In genomic region chr2:229835601-229836283, GRCh38 we compare ENCODE assay signal across 9 cellular contexts.
DNase-seq lines count a peak whose midpoint lies in the region; ATAC-seq and TF ChIP-seq lines count a peak whose summit lies in the region.
"Had no signal": no experiment of that assay in that cellular context is flagged by ENCODE, and none has a peak within 500 bp of the region (broad histone marks: within the 10 kb centered on the region; RNA-seq: fewer than 3 reads in every experiment).

No MANE protein-coding gene starts in this region.

- CTCF ChIA-PET in AG04449 (lab: Yijun Ruan, JAX), result interaction anchor here (0.8 to 2.3 kb wide), 4 partner anchors 17 to 54 kb away, joined by 3 to 12 read pairs (median 8); no protein-coding TSS in a partner anchor
- CTCF ChIA-PET in CD4-positive, alpha-beta T cell (lab: Charles Lee), result interaction anchor here (1.0 to 1.7 kb wide), 4 partner anchors 12 to 36 kb away, joined by 3 to 6 read pairs (median 4); no protein-coding TSS in a partner anchor

- peak; percentile 19 for DNase-seq in AG04449 (ENCODE audit: low read depth, low spot score)
- no peak for DNase-seq in CD4-positive, alpha-beta T cell
- peak; percentile 2 for DNase-seq in SW480 (ENCODE audit: low spot score)
- peak; percentile 65 for DNase-seq in fibroblast of gingiva (ENCODE audit: low read depth)
- no peak for DNase-seq in SHP77 (lab: John Stamatoyannopoulos, UW)
- no peak for DNase-seq in NCI-H446 treated with DMSO at 0.1 percent for 48 hours (lab: John Stamatoyannopoulos, UW)
- DNase-seq: substantia nigra had no signal

- intact Hi-C loops in CD4-positive, alpha-beta T cell (cut with DNase I, micrococcal nuclease), result loop anchor here (2.0 kb wide), 2 partner anchors 15 to 17 kb away; no protein-coding TSS in a partner anchor

- H3K27ac Mint-ChIP-seq in CD4-positive, alpha-beta T cell, result peak overlapping the region; percentile 72

- H3K27me3 ChIP-seq in CD4-positive, alpha-beta T cell (ENCODE audit: control insufficient read depth, insufficient read depth, low read length), result no peaks in the 10 kb centered on the region

- ATAC-seq in CD4-positive, alpha-beta T cell (ENCODE audit: poor library complexity), result peak; percentile 87
- ATAC-seq in SK-N-SH treated with all-trans-retinoic acid at 6 μM for 48 hours (no peak), GM21723 (IDR thresholded peaks at IDR 0.05; ENCODE audit: unreplicated experiment) (no peak)

- H3K27me3 Mint-ChIP-seq in CD4-positive, alpha-beta T cell, result no peaks in the 10 kb centered on the region

- no peak overlapping the region for H3K4me3 ChIP-seq in AG04449 (ENCODE audit: low read depth, low read length)

- no peaks in the 10 kb centered on the region for H3K9me3 ChIP-seq in CD4-positive, alpha-beta T cell (ENCODE audit: control insufficient read depth, low read length)

- H3K36me3 Mint-ChIP-seq in CD4-positive, alpha-beta T cell (ENCODE audit: low read depth), result peaks cover 75% of the 10 kb centered on the region

- POLR2A ChIA-PET in AG04449 (lab: Yijun Ruan, JAX), result no interaction called here
- POLR2A ChIA-PET in CD4-positive, alpha-beta T cell (lab: Charles Lee), result interaction anchor here (0.7 to 7.4 kb wide), 5 partner anchors 14 to 86 kb away, joined by 3 to 86 read pairs (median 8); partner anchors contain the start of genes FBXO36 and TRIP12

- H3K4me1 Mint-ChIP-seq in CD4-positive, alpha-beta T cell (ENCODE audit: low read depth), result peaks cover 83% of the 10 kb centered on the region

- H3K27ac ChIP-seq in CD4-positive, alpha-beta T cell (ENCODE audit: low read depth, low read length), result no peak overlapping the region

- TF ChIP-seq CTCF in AG04449 (IDR thresholded peaks at IDR 0.05; ENCODE audit: insufficient read depth, low read length, missing control alignments), result no peak
- TF ChIP-seq CTCF in CD4-positive, alpha-beta T cell (IDR thresholded peaks at IDR 0.05), result no peak

- peak overlapping the region; percentile 46 for H3K4me3 Mint-ChIP-seq in CD4-positive, alpha-beta T cell

- no peaks in the 10 kb centered on the region for H3K9me3 Mint-ChIP-seq in CD4-positive, alpha-beta T cell

TF ChIP-seq in SK-N-SH treated with all-trans-retinoic acid at 6 μM for 48 hours, 23 proteins besides CTCF, POLR2A, EP300 and RAD21:
- TF ChIP-seq ZNF565 (CRISPR knock-in tag; conservative IDR thresholded peaks at IDR 0.05; ENCODE audit: low read depth) (no peak), PPARA (CRISPR knock-in tag; IDR thresholded peaks at IDR 0.05; ENCODE audit: borderline replicate concordance) (no peak), ISL1 (CRISPR knock-in tag; IDR thresholded peaks at IDR 0.05) (no peak), POU6F1 (CRISPR knock-in tag; IDR thresholded peaks at IDR 0.05; ENCODE audit: borderline replicate concordance, low read depth) (no peak), OSR1 (CRISPR knock-in tag; IDR thresholded peaks at IDR 0.05) (no peak), ZNF70 (CRISPR knock-in tag; IDR thresholded peaks at IDR 0.05) (no peak), BACH2 (CRISPR knock-in tag; IDR thresholded peaks at IDR 0.05; ENCODE audit: borderline replicate concordance) (no peak), ARNTL (CRISPR knock-in tag; IDR thresholded peaks at IDR 0.05; ENCODE audit: borderline replicate concordance, low read depth) (no peak), ZC3H10 (CRISPR knock-in tag; IDR thresholded peaks at IDR 0.05) (no peak), ZFP3 (CRISPR knock-in tag; IDR thresholded peaks at IDR 0.05) (no peak), ESRRG (CRISPR knock-in tag; IDR thresholded peaks at IDR 0.05) (no peak), ZNF8 (CRISPR knock-in tag; IDR thresholded peaks at IDR 0.05) (no peak)
- TF ChIP-seq, protein P1, sequence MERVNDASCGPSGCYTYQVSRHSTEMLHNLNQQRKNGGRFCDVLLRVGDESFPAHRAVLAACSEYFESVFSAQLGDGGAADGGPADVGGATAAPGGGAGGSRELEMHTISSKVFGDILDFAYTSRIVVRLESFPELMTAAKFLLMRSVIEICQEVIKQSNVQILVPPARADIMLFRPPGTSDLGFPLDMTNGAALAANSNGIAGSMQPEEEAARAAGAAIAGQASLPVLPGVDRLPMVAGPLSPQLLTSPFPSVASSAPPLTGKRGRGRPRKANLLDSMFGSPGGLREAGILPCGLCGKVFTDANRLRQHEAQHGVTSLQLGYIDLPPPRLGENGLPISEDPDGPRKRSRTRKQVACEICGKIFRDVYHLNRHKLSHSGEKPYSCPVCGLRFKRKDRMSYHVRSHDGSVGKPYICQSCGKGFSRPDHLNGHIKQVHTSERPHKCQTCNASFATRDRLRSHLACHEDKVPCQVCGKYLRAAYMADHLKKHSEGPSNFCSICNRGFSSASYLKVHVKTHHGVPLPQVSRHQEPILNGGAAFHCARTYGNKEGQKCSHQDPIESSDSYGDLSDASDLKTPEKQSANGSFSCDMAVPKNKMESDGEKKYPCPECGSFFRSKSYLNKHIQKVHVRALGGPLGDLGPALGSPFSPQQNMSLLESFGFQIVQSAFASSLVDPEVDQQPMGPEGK (CRISPR knock-in tag; IDR thresholded peaks at IDR 0.05; ENCODE audit: borderline replicate concordance), result no peak
- TF ChIP-seq, protein P2, sequence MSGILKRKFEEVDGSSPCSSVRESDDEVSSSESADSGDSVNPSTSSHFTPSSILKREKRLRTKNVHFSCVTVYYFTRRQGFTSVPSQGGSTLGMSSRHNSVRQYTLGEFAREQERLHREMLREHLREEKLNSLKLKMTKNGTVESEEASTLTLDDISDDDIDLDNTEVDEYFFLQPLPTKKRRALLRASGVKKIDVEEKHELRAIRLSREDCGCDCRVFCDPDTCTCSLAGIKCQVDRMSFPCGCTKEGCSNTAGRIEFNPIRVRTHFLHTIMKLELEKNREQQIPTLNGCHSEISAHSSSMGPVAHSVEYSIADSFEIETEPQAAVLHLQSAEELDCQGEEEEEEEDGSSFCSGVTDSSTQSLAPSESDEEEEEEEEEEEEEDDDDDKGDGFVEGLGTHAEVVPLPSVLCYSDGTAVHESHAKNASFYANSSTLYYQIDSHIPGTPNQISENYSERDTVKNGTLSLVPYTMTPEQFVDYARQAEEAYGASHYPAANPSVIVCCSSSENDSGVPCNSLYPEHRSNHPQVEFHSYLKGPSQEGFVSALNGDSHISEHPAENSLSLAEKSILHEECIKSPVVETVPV (CRISPR knock-in tag; IDR thresholded peaks at IDR 0.05), result no peak

Comparison
In these comparisons a context has a peak if more than half of its experiments do, and no peak if none do; other contexts are left out.
1. DNase-seq: peak in AG04449 (single experiment), SW480 (single experiment) and fibroblast of gingiva (single experiment); none in CD4-positive, alpha-beta T cell (0 of 10), SHP77 (0 of 2) and NCI-H446 treated with DMSO at 0.1 percent for 48 hours (single experiment).